In the genomic region with DNA sequence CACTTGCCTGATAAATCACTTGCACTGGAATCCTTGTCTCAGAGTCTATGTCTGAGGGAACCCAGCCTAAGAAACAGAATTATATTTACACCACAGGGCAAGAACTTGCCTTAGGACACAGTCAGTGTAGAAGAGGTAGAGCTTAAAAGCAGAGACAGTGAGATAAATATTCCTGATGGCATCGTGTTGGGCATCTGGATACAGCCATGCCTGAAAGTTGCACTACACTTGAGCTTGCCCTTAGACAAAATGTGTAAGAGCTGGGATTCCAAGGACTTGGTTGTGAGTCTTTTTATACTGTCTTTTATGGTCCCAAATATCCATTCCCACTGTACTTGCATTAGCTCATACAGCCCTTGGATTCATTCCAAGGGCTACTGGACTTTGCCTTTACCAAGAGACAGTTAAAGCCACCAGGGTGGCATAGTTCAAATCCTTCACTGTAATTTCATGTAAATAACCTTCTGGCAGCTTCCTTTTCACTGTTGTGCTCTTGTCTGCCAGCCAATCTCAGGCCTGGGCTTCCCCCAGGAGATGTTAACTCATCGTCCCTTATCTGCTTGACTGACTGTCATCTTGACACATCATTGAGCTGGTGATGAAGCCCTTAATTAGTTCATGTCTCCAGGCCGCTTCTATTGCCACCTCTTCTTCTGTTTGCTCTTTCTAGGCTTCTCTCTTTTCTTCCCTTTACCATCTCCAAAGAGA, we compare ENCODE assay signal across 1 cellular context.
TF ChIP-seq lines count a peak whose summit lies in the region.

No MANE protein-coding gene starts in this region.

TF ChIP-seq in HepG2, 621 proteins besides CTCF, POLR2A, EP300 and RAD21 (continued from another document and continues in another):
- TF ChIP-seq, protein P1, sequence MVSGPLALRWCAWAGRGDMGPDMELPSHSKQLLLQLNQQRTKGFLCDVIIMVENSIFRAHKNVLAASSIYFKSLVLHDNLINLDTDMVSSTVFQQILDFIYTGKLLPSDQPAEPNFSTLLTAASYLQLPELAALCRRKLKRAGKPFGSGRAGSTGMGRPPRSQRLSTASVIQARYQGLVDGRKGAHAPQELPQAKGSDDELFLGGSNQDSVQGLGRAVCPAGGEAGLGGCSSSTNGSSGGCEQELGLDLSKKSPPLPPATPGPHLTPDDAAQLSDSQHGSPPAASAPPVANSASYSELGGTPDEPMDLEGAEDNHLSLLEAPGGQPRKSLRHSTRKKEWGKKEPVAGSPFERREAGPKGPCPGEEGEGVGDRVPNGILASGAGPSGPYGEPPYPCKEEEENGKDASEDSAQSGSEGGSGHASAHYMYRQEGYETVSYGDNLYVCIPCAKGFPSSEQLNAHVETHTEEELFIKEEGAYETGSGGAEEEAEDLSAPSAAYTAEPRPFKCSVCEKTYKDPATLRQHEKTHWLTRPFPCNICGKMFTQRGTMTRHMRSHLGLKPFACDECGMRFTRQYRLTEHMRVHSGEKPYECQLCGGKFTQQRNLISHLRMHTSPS (CRISPR knock-in tag; IDR thresholded peaks at IDR 0.05; ENCODE audit: low read depth), result peak; percentile 65; the same call in 1 of the 2 replicates
- TF ChIP-seq ZNF598 (CRISPR knock-in tag; IDR thresholded peaks at IDR 0.05; ENCODE audit: borderline replicate concordance), result no peak
- TF ChIP-seq, protein P2, sequence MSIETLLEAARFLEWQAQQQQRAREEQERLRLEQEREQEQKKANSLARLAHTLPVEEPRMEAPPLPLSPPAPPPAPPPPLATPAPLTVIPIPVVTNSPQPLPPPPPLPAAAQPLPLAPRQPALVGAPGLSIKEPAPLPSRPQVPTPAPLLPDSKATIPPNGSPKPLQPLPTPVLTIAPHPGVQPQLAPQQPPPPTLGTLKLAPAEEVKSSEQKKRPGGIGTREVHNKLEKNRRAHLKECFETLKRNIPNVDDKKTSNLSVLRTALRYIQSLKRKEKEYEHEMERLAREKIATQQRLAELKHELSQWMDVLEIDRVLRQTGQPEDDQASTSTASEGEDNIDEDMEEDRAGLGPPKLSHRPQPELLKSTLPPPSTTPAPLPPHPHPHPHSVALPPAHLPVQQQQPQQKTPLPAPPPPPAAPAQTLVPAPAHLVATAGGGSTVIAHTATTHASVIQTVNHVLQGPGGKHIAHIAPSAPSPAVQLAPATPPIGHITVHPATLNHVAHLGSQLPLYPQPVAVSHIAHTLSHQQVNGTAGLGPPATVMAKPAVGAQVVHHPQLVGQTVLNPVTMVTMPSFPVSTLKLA (IDR thresholded peaks at IDR 0.05), result no peak
- TF ChIP-seq MYC (CRISPR knock-in tag; IDR thresholded peaks at IDR 0.05; ENCODE audit: borderline replicate concordance), result no peak
- no peak for TF ChIP-seq NRL (CRISPR knock-in tag; IDR thresholded peaks at IDR 0.05; ENCODE audit: borderline replicate concordance)
- no peak for TF ChIP-seq AGO2 (optimal IDR thresholded peaks at IDR 0.05; ENCODE audit: low read depth, low read length)
- no peak for TF ChIP-seq SALL2 (CRISPR knock-in tag; IDR thresholded peaks at IDR 0.05)
- TF ChIP-seq SRSF1 (optimal IDR thresholded peaks at IDR 0.05; ENCODE audit: low read depth, low read length), result no peak
- TF ChIP-seq, protein P3, sequence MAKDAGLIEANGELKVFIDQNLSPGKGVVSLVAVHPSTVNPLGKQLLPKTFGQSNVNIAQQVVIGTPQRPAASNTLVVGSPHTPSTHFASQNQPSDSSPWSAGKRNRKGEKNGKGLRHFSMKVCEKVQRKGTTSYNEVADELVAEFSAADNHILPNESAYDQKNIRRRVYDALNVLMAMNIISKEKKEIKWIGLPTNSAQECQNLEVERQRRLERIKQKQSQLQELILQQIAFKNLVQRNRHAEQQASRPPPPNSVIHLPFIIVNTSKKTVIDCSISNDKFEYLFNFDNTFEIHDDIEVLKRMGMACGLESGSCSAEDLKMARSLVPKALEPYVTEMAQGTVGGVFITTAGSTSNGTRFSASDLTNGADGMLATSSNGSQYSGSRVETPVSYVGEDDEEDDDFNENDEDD (CRISPR knock-in tag; IDR thresholded peaks at IDR 0.05; ENCODE audit: borderline replicate concordance), result no peak
- no peak for TF ChIP-seq ZNF232 (CRISPR knock-in tag; IDR thresholded peaks at IDR 0.05; ENCODE audit: borderline replicate concordance)
- no peak for TF ChIP-seq ARID2 (CRISPR knock-in tag; IDR thresholded peaks at IDR 0.05; ENCODE audit: borderline replicate concordance)
- no peak for TF ChIP-seq HMGA1 (CRISPR knock-in tag; conservative IDR thresholded peaks at IDR 0.05)
- TF ChIP-seq ZNF256 (CRISPR knock-in tag; conservative IDR thresholded peaks at IDR 0.05), result no peak
- TF ChIP-seq ZFP82 (CRISPR knock-in tag; IDR thresholded peaks at IDR 0.05; ENCODE audit: borderline replicate concordance), result no peak
- TF ChIP-seq, protein P4, sequence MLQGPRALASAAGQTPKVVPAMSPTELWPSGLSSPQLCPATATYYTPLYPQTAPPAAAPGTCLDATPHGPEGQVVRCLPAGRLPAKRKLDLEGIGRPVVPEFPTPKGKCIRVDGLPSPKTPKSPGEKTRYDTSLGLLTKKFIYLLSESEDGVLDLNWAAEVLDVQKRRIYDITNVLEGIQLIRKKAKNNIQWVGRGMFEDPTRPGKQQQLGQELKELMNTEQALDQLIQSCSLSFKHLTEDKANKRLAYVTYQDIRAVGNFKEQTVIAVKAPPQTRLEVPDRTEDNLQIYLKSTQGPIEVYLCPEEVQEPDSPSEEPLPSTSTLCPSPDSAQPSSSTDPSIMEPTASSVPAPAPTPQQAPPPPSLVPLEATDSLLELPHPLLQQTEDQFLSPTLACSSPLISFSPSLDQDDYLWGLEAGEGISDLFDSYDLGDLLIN (CRISPR knock-in tag; IDR thresholded peaks at IDR 0.05; ENCODE audit: borderline replicate concordance), result no peak
- TF ChIP-seq, protein P5, sequence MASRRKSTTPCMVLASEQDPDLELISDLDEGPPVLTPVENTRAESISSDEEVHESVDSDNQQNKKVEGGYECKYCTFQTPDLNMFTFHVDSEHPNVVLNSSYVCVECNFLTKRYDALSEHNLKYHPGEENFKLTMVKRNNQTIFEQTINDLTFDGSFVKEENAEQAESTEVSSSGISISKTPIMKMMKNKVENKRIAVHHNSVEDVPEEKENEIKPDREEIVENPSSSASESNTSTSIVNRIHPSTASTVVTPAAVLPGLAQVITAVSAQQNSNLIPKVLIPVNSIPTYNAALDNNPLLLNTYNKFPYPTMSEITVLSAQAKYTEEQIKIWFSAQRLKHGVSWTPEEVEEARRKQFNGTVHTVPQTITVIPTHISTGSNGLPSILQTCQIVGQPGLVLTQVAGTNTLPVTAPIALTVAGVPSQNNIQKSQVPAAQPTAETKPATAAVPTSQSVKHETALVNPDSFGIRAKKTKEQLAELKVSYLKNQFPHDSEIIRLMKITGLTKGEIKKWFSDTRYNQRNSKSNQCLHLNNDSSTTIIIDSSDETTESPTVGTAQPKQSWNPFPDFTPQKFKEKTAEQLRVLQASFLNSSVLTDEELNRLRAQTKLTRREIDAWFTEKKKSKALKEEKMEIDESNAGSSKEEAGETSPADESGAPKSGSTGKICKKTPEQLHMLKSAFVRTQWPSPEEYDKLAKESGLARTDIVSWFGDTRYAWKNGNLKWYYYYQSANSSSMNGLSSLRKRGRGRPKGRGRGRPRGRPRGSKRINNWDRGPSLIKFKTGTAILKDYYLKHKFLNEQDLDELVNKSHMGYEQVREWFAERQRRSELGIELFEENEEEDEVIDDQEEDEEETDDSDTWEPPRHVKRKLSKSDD (CRISPR knock-in tag; IDR thresholded peaks at IDR 0.05; ENCODE audit: low read depth), result no peak
- TF ChIP-seq, protein P6, sequence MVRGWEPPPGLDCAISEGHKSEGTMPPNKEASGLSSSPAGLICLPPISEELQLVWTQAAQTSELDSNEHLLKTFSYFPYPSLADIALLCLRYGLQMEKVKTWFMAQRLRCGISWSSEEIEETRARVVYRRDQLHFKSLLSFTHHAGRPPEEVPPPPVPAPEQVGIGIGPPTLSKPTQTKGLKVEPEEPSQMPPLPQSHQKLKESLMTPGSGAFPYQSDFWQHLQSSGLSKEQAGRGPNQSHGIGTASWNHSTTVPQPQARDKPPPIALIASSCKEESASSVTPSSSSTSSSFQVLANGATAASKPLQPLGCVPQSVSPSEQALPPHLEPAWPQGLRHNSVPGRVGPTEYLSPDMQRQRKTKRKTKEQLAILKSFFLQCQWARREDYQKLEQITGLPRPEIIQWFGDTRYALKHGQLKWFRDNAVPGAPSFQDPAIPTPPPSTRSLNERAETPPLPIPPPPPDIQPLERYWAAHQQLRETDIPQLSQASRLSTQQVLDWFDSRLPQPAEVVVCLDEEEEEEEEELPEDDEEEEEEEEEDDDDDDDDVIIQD (CRISPR knock-in tag; IDR thresholded peaks at IDR 0.05; ENCODE audit: low read depth), result peak; percentile 48; the same call in 1 of the 2 replicates
- TF ChIP-seq, protein P7, sequence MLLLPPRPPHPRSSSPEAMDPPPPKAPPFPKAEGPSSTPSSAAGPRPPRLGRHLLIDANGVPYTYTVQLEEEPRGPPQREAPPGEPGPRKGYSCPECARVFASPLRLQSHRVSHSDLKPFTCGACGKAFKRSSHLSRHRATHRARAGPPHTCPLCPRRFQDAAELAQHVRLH (CRISPR knock-in tag; IDR thresholded peaks at IDR 0.05; ENCODE audit: borderline replicate concordance, low read depth), result no peak
- no peak for TF ChIP-seq ZSCAN25 (CRISPR knock-in tag; IDR thresholded peaks at IDR 0.05)
- no peak for TF ChIP-seq ZNF549 (CRISPR knock-in tag; IDR thresholded peaks at IDR 0.05)
- TF ChIP-seq ZNF12 (CRISPR knock-in tag; IDR thresholded peaks at IDR 0.05), result no peak
- no peak for TF ChIP-seq LCORL (IDR thresholded peaks at IDR 0.05)
- 0 out of 2 replicates have a peak, but pooled peaks have one; percentile 47 for TF ChIP-seq LCORL (CRISPR knock-in tag; IDR thresholded peaks at IDR 0.05)
- TF ChIP-seq ELF3 (CRISPR knock-in tag; IDR thresholded peaks at IDR 0.05), result peak; percentile 51; the same call in 1 of the 2 replicates
- no peak for TF ChIP-seq REXO4 (CRISPR knock-in tag; IDR thresholded peaks at IDR 0.05; ENCODE audit: borderline replicate concordance)
- no peak for TF ChIP-seq CCAR2 (optimal IDR thresholded peaks at IDR 0.05; ENCODE audit: low read depth, low read length)
- 0 out of 2 replicates have a peak, but pooled peaks have one; percentile 2 for TF ChIP-seq SMC3 (IDR thresholded peaks at IDR 0.05; ENCODE audit: low read length)
- TF ChIP-seq MEF2D (CRISPR knock-in tag; IDR thresholded peaks at IDR 0.05), result no peak
- TF ChIP-seq, protein P8, sequence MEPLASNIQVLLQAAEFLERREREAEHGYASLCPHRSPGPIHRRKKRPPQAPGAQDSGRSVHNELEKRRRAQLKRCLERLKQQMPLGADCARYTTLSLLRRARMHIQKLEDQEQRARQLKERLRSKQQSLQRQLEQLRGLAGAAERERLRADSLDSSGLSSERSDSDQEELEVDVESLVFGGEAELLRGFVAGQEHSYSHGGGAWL (CRISPR knock-in tag; IDR thresholded peaks at IDR 0.05), result no peak
- TF ChIP-seq, protein P9, sequence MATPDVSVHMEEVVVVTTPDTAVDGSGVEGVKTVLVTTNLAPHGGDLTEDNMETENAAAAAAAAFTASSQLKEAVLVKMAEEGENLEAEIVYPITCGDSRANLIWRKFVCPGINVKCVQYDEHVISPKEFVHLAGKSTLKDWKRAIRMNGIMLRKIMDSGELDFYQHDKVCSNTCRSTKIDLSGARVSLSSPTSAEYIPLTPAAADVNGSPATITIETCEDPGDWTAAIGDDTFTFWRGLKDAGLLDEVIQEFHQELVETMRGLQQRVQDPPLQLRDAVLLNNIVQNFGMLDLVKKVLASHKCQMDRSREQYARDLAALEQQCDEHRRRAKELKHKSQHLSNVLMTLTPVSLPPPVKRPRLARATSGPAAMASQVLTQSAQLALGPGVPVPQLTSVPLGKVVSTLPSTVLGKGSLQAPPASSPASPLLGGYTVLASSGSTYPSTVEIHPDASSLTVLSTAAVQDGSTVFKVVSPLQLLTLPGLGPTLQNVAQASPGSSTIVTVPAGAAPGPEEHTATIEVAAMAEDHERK (CRISPR knock-in tag; IDR thresholded peaks at IDR 0.05; ENCODE audit: low read depth), result no peak
- no peak for TF ChIP-seq MEIS1 (CRISPR knock-in tag; IDR thresholded peaks at IDR 0.05; ENCODE audit: borderline replicate concordance)
- TF ChIP-seq CENPT (CRISPR knock-in tag; IDR thresholded peaks at IDR 0.05; ENCODE audit: low read depth), result no peak
- no peak for TF ChIP-seq HNRNPL (IDR thresholded peaks at IDR 0.05; ENCODE audit: low read depth, low read length)
- no peak for TF ChIP-seq ZNF772 (CRISPR knock-in tag; IDR thresholded peaks at IDR 0.05)
- TF ChIP-seq MZF1 (CRISPR knock-in tag; IDR thresholded peaks at IDR 0.05; ENCODE audit: borderline replicate concordance), result no peak
- no peak for TF ChIP-seq ZNF337 (CRISPR knock-in tag; IDR thresholded peaks at IDR 0.05; ENCODE audit: borderline replicate concordance, low read depth)
- no peak for TF ChIP-seq TBX3 (IDR thresholded peaks at IDR 0.05; ENCODE audit: borderline replicate concordance)
- TF ChIP-seq, protein P10, sequence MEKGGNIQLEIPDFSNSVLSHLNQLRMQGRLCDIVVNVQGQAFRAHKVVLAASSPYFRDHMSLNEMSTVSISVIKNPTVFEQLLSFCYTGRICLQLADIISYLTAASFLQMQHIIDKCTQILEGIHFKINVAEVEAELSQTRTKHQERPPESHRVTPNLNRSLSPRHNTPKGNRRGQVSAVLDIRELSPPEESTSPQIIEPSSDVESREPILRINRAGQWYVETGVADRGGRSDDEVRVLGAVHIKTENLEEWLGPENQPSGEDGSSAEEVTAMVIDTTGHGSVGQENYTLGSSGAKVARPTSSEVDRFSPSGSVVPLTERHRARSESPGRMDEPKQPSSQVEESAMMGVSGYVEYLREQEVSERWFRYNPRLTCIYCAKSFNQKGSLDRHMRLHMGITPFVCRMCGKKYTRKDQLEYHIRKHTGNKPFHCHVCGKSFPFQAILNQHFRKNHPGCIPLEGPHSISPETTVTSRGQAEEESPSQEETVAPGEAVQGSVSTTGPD (CRISPR knock-in tag; IDR thresholded peaks at IDR 0.05), result no peak
- TF ChIP-seq, protein P11, sequence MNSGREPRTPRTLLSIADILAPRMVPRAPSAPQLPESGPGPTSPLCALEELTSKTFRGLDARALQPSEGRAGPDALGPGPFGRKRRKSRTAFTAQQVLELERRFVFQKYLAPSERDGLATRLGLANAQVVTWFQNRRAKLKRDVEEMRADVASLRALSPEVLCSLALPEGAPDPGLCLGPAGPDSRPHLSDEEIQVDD (CRISPR knock-in tag; IDR thresholded peaks at IDR 0.05; ENCODE audit: borderline replicate concordance), result no peak
- TF ChIP-seq U2AF1 (optimal IDR thresholded peaks at IDR 0.05; ENCODE audit: low read depth, low read length), result no peak
- no peak for TF ChIP-seq NR3C1 (CRISPR knock-in tag; IDR thresholded peaks at IDR 0.05)
- no peak for TF ChIP-seq ZNF10 (CRISPR knock-in tag; IDR thresholded peaks at IDR 0.05; ENCODE audit: borderline replicate concordance, low read depth)
- no peak for TF ChIP-seq ZNF850 (CRISPR knock-in tag; conservative IDR thresholded peaks at IDR 0.05)
- peak; percentile 95 for TF ChIP-seq ZNF329 (CRISPR knock-in tag; IDR thresholded peaks at IDR 0.05; ENCODE audit: low read depth)
- no peak for TF ChIP-seq SSRP1 (CRISPR knock-in tag; IDR thresholded peaks at IDR 0.05)
- no peak for TF ChIP-seq TSC22D2 (CRISPR knock-in tag; IDR thresholded peaks at IDR 0.05; ENCODE audit: borderline replicate concordance)
- no peak for TF ChIP-seq CCDC6 (CRISPR knock-in tag; IDR thresholded peaks at IDR 0.05)
